Comparison of ENCODE assay signal across 1 cellular context in genomic region chrX:49183701-49184281, GRCh38.
TF ChIP-seq lines count a peak whose summit lies in the region.

No MANE protein-coding gene starts in this region.

TF ChIP-seq in IMR-90, 13 proteins besides CTCF, POLR2A, EP300 and RAD21 (continued from another document):
- no peak for TF ChIP-seq ELK1 (IDR thresholded peaks at IDR 0.05; ENCODE audit: borderline replicate concordance, low read depth, low read length)
- no peak for TF ChIP-seq FOS (IDR thresholded peaks at IDR 0.05; ENCODE audit: low read depth, low read length)
- no peak for TF ChIP-seq NFE2L2 (IDR thresholded peaks at IDR 0.05; ENCODE audit: low read depth, low read length)
- TF ChIP-seq RFX5 (IDR thresholded peaks at IDR 0.05; ENCODE audit: low read depth, low read length), result no peak
